In the genomic region with DNA sequence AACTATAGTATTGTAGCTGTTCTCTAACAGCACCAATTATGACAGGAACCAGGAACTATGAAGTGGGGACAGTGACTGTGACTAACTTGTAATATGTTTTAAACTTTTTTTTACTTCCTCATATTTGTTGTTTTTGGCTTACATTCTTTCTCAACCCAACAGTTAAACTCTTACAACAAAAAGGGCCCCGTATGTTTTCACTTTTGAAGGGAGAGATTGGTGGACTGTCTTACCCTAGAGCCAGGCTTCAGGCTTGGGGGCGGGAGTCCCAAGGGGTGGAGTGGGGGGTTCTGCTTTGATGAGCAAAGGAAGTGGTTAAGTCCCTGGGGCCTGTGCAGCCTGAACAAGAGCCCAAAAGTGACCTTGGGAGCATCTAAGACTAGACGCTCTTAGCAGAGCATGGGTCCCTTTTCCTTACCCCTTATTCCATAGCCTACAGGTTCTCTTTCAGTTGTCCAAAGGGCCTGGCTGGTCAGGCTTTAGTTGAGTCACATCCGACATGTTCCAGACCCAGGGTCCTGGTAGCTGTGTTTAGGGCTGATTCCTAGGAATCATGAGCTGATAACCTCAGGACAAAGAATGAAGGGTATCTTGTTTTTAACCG, we compare ENCODE assay signal across 9 cellular contexts. TPM values are rescaled to one million over a fixed set of nuclear protein-coding genes. Genes with fewer than 3 reads are reported as not detected.
DNase-seq lines count a peak whose midpoint lies in the region; ATAC-seq, FAIRE-seq and TF ChIP-seq lines count a peak whose summit lies in the region.
"Had no signal": no experiment of that assay in that cellular context is flagged by ENCODE, and none has a peak within 500 bp of the region (broad histone marks: within the 10 kb centered on the region; RNA-seq: fewer than 3 reads in every experiment).

No MANE protein-coding gene starts in this region.

- H3F3A ChIP-seq in DOHH2 (ENCODE audit: control insufficient read depth, insufficient read depth) = peaks cover 14% of the 10 kb centered on the region

- no peak for DNase-seq in neural crest cell (ENCODE audit: low read depth, low spot score)
- no peak for DNase-seq in frontal cortex (ENCODE audit: low spot score in 2 of 2)
- DNase-seq in glutamatergic neuron = no peak
- no peak for DNase-seq in DMS53 (lab: John Stamatoyannopoulos, UW)

- TF ChIP-seq CTCF in DOHH2 (IDR thresholded peaks at IDR 0.05; ENCODE audit: low read depth, low read length, poor library complexity, severe bottlenecking) (no peak), neural crest cell (conservative IDR thresholded peaks at IDR 0.05) (no peak), glutamatergic neuron (IDR thresholded peaks at IDR 0.05; ENCODE audit: partially characterized antibody, unreplicated experiment) (no peak)

- H3K9me3 Mint-ChIP-seq in activated naive CD8-positive, alpha-beta T cell (ENCODE audit: low read depth) = no peaks in the 10 kb centered on the region
- H3K9me3 Mint-ChIP-seq in neural crest cell (peaks cover 8% of the 10 kb centered on the region), glutamatergic neuron (ENCODE audit: unreplicated experiment) (no peaks in the 10 kb centered on the region)

- H3K4me3 ChIP-seq in DOHH2 (ENCODE audit: low read length) = peak overlapping the region; percentile 52

- ATAC-seq in GM19397 (IDR thresholded peaks at IDR 0.05; ENCODE audit: unreplicated experiment) (peak; percentile 98), HG03460 (IDR thresholded peaks at IDR 0.05; ENCODE audit: unreplicated experiment) (peak; percentile 98)

- no peak for FAIRE-seq in frontal cortex (lab: Jason Lieb, UNC)
- FAIRE-seq: islet of Langerhans had no signal

- H3K36me3 ChIP-seq in DOHH2 (ENCODE audit: control insufficient read depth, low read length) = no peaks in the 10 kb centered on the region

- 0 out of 2 replicates have a peak, but pooled peaks cover 4% of the 10 kb centered on the region for H4K20me1 ChIP-seq in DOHH2 (ENCODE audit: control insufficient read depth, insufficient read depth, low read depth, low read length)

- H3K9me3 ChIP-seq in DOHH2 (ENCODE audit: control insufficient read depth, insufficient read depth, low read length) = no peaks in the 10 kb centered on the region

- peaks cover 51% of the 10 kb centered on the region for H3K4me1 ChIP-seq in DOHH2 (ENCODE audit: control insufficient read depth, low read length)

- H3K9me2 ChIP-seq in DOHH2 (replicated peaks; ENCODE audit: control insufficient read depth, low read length) = no peaks in the 10 kb centered on the region

- H3K27me3 ChIP-seq in DOHH2 (ENCODE audit: control insufficient read depth, low read length) = 0 out of 2 replicates have a peak, but pooled peaks cover 2% of the 10 kb centered on the region

- peaks cover 17% of the 10 kb centered on the region for H3K79me2 ChIP-seq in DOHH2 (ENCODE audit: control insufficient read depth, low read length)

- H3K27ac Mint-ChIP-seq in activated naive CD8-positive, alpha-beta T cell = peak overlapping the region; percentile 79
- peak overlapping the region; percentile 35 for H3K27ac Mint-ChIP-seq in neural crest cell (ENCODE audit: unreplicated experiment)
- no peak overlapping the region for H3K27ac Mint-ChIP-seq in glutamatergic neuron (ENCODE audit: unreplicated experiment)

- H3K36me3 Mint-ChIP-seq in activated naive CD8-positive, alpha-beta T cell = peaks cover 10% of the 10 kb centered on the region
- H3K36me3 Mint-ChIP-seq in neural crest cell (ENCODE audit: low read depth) (peaks cover 4% of the 10 kb centered on the region), glutamatergic neuron (ENCODE audit: unreplicated experiment) (no peaks in the 10 kb centered on the region)

- no peaks in the 10 kb centered on the region for H3K27me3 Mint-ChIP-seq in activated naive CD8-positive, alpha-beta T cell
- H3K27me3 Mint-ChIP-seq in neural crest cell (ENCODE audit: low read depth) (no peaks in the 10 kb centered on the region), glutamatergic neuron (ENCODE audit: unreplicated experiment) (no peaks in the 10 kb centered on the region)

- H3K27ac ChIP-seq in DOHH2 (ENCODE audit: low read depth, low read length) = peak overlapping the region; percentile 74

- H3K4me1 Mint-ChIP-seq in activated naive CD8-positive, alpha-beta T cell (ENCODE audit: low read depth) = peaks cover 58% of the 10 kb centered on the region
- H3K4me1 Mint-ChIP-seq in neural crest cell (no peaks in the 10 kb centered on the region), glutamatergic neuron (ENCODE audit: low read depth, unreplicated experiment) (no peaks in the 10 kb centered on the region)

- H3K4me3 Mint-ChIP-seq in activated naive CD8-positive, alpha-beta T cell = peak overlapping the region; percentile 17
- no peak overlapping the region for H3K4me3 Mint-ChIP-seq in neural crest cell
- H3K4me3 Mint-ChIP-seq in glutamatergic neuron (ENCODE audit: unreplicated experiment) = no peak overlapping the region

- peak overlapping the region; percentile 67 for H3K4me2 ChIP-seq in DOHH2 (ENCODE audit: low read length)

RNA-seq across cellular contexts. Expression of a gene that starts 38.8 kb away (rescaled TPM):
- 22.3 and 24.4 TPM in 2 replicates for total RNA-seq in neural crest cell
- total RNA-seq in frontal cortex = 16.3 TPM
- total RNA-seq in glutamatergic neuron (ENCODE audit: unreplicated experiment) = 9.6 TPM

RNA-seq across cellular contexts. Expression of a gene that starts 53.5 kb away (rescaled TPM):
- total RNA-seq in neural crest cell (24.8 and 25.0 TPM in 2 replicates), frontal cortex (1.2 TPM), glutamatergic neuron (ENCODE audit: unreplicated experiment) (6.6 TPM)
